19 cellular contexts compared by ENCODE assay signal in the genomic region with DNA sequence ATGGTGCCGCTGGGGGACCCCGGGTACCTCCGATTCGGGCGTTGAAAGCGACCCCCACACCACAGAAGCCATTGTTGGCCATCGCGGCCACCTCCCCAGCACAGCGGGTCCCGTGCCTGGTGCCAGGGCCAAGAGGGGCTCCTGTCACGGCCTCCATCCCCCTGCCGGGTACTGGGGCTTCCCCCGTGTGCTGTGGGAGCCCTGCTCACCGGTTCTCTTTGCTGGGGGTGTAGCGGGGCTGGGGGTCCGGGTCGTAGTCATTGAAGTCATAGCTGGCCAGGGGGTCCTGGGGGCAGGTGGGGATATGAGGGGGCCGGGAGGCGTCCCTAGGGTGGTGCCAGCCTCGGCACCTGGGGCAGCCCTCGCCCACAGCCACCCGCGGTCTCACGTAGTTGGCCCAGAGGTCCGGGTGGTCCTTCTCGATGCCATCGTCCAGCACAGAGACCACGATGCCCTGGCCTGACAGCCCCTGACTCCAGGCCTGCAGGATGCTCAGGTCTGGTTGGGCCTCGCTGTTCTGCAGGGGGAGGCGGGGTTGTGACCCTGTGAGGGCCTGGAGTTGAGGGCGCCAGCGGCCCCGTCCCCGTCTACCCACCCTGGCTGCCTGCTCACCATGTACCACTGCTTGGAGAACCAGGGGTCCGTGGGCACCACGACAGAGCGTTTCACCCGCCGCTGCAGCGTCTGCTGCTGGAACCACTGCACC. TPM values are rescaled to one million over a fixed set of nuclear protein-coding genes. Genes with fewer than 3 reads are reported as not detected.
DNase-seq lines count a peak whose midpoint lies in the region; ATAC-seq and TF ChIP-seq lines count a peak whose summit lies in the region.
"Had no signal": no experiment of that assay in that cellular context is flagged by ENCODE, and none has a peak within 500 bp of the region (broad histone marks: within the 10 kb centered on the region; RNA-seq: fewer than 3 reads in every experiment).

No MANE protein-coding gene starts in this region.

- H2AFZ ChIP-seq in osteoblast (ENCODE audit: low read length), result no peak overlapping the region

- no peaks in the 10 kb centered on the region for H3K36me3 Mint-ChIP-seq in chondrocyte (ENCODE audit: low read depth)

- no peak overlapping the region for H3K27ac ChIP-seq in osteoblast (ENCODE audit: low read depth, low read length)
- no peak overlapping the region for H3K27ac ChIP-seq in upper lobe of right lung
- H3K27ac ChIP-seq in SJCRH30, result no peak overlapping the region

- H4K20me1 ChIP-seq in osteoblast (ENCODE audit: insufficient read depth, low read length), result no peaks in the 10 kb centered on the region

- no peaks in the 10 kb centered on the region for H3K9me3 Mint-ChIP-seq in chondrocyte (ENCODE audit: low read depth)
- H3K9me3 Mint-ChIP-seq: CD4-positive, alpha-beta T cell; HFFc6 had no signal

- H3K9me3 ChIP-seq in osteoblast (ENCODE audit: low read depth, low read length) (no peaks in the 10 kb centered on the region), upper lobe of right lung (no peaks in the 10 kb centered on the region), SJCRH30 (replicated peaks) (no peaks in the 10 kb centered on the region)
- H3K9me3 ChIP-seq: Caco-2 had no signal

- DNase-seq in Right ventricle myocardium inferior (ENCODE audit: missing footprints) (peak; percentile 57), cardiac septum (ENCODE audit: low spot score) (no peak), chondrocyte (ENCODE audit: low spot score) (peak; percentile 86), osteoblast (ENCODE audit: insufficient read length, low spot score, missing footprints) (peak; percentile 76), upper lobe of right lung (peak; percentile 68), SJCRH30 (no peak), GF-D8 (lab: John Stamatoyannopoulos, UW) (no peak), amygdala (lab: John Stamatoyannopoulos, UW) (no peak)
- DNase-seq: 8988T; Caco-2; CD4-positive, alpha-beta T cell; DMS153; EL; HFFc6; KG1; NCI-H1694 treated with DMSO at 0.1 percent for 48 hours; NCI-H510A; NCI-H774 had no signal

- H3K4me3 Mint-ChIP-seq in chondrocyte (ENCODE audit: unreplicated experiment), result no peak overlapping the region
- H3K4me3 Mint-ChIP-seq: CD4-positive, alpha-beta T cell; HFFc6 had no signal

- peaks cover 4% of the 10 kb centered on the region for H3K27me3 Mint-ChIP-seq in chondrocyte (ENCODE audit: low read depth)
- H3K27me3 Mint-ChIP-seq: CD4-positive, alpha-beta T cell had no signal

- peaks cover 10% of the 10 kb centered on the region for H3K27me3 ChIP-seq in osteoblast (ENCODE audit: insufficient read depth, low read length)
- H3K27me3 ChIP-seq in upper lobe of right lung, result no peaks in the 10 kb centered on the region
- H3K27me3 ChIP-seq in SJCRH30, result no peaks in the 10 kb centered on the region

- no peak overlapping the region for H3K4me2 ChIP-seq in osteoblast (ENCODE audit: insufficient read depth, low read length)

- ATAC-seq in Right ventricle myocardium inferior (no peak), upper lobe of right lung (no peak)

- H3K36me3 ChIP-seq in osteoblast (ENCODE audit: insufficient read depth, low read length) (no peaks in the 10 kb centered on the region), upper lobe of right lung (no peaks in the 10 kb centered on the region), SJCRH30 (no peaks in the 10 kb centered on the region)

- no peaks in the 10 kb centered on the region for H3K79me2 ChIP-seq in osteoblast (ENCODE audit: insufficient read depth, low read length)

- no peak overlapping the region for H3K27ac Mint-ChIP-seq in chondrocyte (ENCODE audit: unreplicated experiment)
- H3K27ac Mint-ChIP-seq: CD4-positive, alpha-beta T cell; HFFc6 had no signal

- no peak overlapping the region for H3K4me3 ChIP-seq in osteoblast (ENCODE audit: insufficient read depth, low read length)
- no peak overlapping the region for H3K4me3 ChIP-seq in upper lobe of right lung
- H3K4me3 ChIP-seq in SJCRH30, result no peak overlapping the region

- no peaks in the 10 kb centered on the region for H3K4me1 Mint-ChIP-seq in chondrocyte (ENCODE audit: low read depth)

- no peaks in the 10 kb centered on the region for H3K4me1 ChIP-seq in osteoblast (ENCODE audit: insufficient read depth, low read length)
- peaks cover 11% of the 10 kb centered on the region for H3K4me1 ChIP-seq in upper lobe of right lung
- H3K4me1 ChIP-seq in SJCRH30, result peaks cover 6% of the 10 kb centered on the region

- TF ChIP-seq CTCF in chondrocyte (IDR thresholded peaks at IDR 0.05) (no peak), osteoblast (IDR thresholded peaks at IDR 0.05; ENCODE audit: extremely low read depth, low read depth, low read length) (no peak), upper lobe of right lung (IDR thresholded peaks at IDR 0.05) (no peak)

- intact Hi-C loops in Right ventricle myocardium inferior (cut with DNase I), result no loop called here
- intact Hi-C loops in cardiac septum (cut with DNase I), result no loop called here
- intact Hi-C loops in upper lobe of right lung (cut with DNase I), result no loop called here

RNA-seq across cellular contexts. Expression of a gene that starts 2.4 kb away (rescaled TPM):
- total RNA-seq in Right ventricle myocardium inferior (0.89 TPM), cardiac septum (1.5 TPM), chondrocyte (3.3 to 4.0 TPM (median 3.9 TPM) in 3 replicates), osteoblast (1.4 and 2.4 TPM in 2 replicates), upper lobe of right lung (4.3 TPM)
- 0.58 and 1.1 TPM in 2 replicates for total RNA-seq in SJCRH30 (2014; rRNA removed; shearing (Covaris generic))

RNA-seq across cellular contexts. Expression of a gene that starts 3.3 kb away (rescaled TPM):
- total RNA-seq in Right ventricle myocardium inferior, result 1.1 TPM
- 3.3 TPM for total RNA-seq in cardiac septum
- total RNA-seq in chondrocyte, result 2.7 to 3.9 TPM (median 2.8 TPM) in 3 replicates
- 1.2 and 1.8 TPM in 2 replicates for total RNA-seq in osteoblast
- 1.2 TPM for total RNA-seq in upper lobe of right lung
- total RNA-seq in SJCRH30 (2014; rRNA removed; shearing (Covaris generic)), result 0.41 and 0.45 TPM in 2 replicates

RNA-seq across cellular contexts. Expression of a gene that starts 8.7 kb away (rescaled TPM):
- total RNA-seq in Right ventricle myocardium inferior, result 21.5 TPM
- total RNA-seq in cardiac septum, result 16.9 TPM
- 23.3 to 24.7 TPM (median 24.2 TPM) in 3 replicates for total RNA-seq in chondrocyte
- 28.9 and 30.0 TPM in 2 replicates for total RNA-seq in osteoblast
- 26.3 TPM for total RNA-seq in upper lobe of right lung
- total RNA-seq in SJCRH30 (2014; rRNA removed; shearing (Covaris generic)), result 26.6 and 29.4 TPM in 2 replicates

RNA-seq across cellular contexts. Expression of a gene that starts 25.1 kb away (rescaled TPM):
- total RNA-seq in Right ventricle myocardium inferior (22.9 TPM), cardiac septum (69.7 TPM), chondrocyte (9.1 to 20.3 TPM (median 16.9 TPM) in 3 replicates), osteoblast (0.29 and 1.1 TPM in 2 replicates), upper lobe of right lung (4.8 TPM)
- total RNA-seq in SJCRH30 (2014; rRNA removed; shearing (Covaris generic)), result 0.77 and 0.79 TPM in 2 replicates

RNA-seq across cellular contexts. Expression of a gene that starts 36.1 kb away (rescaled TPM):
- total RNA-seq in Right ventricle myocardium inferior (not detected), cardiac septum (not detected), chondrocyte (0.12 TPM in 1 of 3 replicates, not detected in the others), osteoblast (under 0.01 TPM in 1 of 2 replicates, not detected in the other), upper lobe of right lung (not detected)
- not detected in 2 replicates for total RNA-seq in SJCRH30 (2014; rRNA removed; shearing (Covaris generic))
- total RNA-seq: Caco-2, RPMI7951 had no signal

Comparison
In these comparisons a context has a peak if more than half of its experiments do, and no peak if none do; other contexts are left out.
1. DNase-seq: peak in Right ventricle myocardium inferior (single experiment), chondrocyte (single experiment), osteoblast (single experiment) and upper lobe of right lung (single experiment); none in cardiac septum (single experiment), SJCRH30 (0 of 2), GF-D8 (single experiment) and amygdala (0 of 56).